ENCODE assay signal across 9 cellular contexts in the genomic region with DNA sequence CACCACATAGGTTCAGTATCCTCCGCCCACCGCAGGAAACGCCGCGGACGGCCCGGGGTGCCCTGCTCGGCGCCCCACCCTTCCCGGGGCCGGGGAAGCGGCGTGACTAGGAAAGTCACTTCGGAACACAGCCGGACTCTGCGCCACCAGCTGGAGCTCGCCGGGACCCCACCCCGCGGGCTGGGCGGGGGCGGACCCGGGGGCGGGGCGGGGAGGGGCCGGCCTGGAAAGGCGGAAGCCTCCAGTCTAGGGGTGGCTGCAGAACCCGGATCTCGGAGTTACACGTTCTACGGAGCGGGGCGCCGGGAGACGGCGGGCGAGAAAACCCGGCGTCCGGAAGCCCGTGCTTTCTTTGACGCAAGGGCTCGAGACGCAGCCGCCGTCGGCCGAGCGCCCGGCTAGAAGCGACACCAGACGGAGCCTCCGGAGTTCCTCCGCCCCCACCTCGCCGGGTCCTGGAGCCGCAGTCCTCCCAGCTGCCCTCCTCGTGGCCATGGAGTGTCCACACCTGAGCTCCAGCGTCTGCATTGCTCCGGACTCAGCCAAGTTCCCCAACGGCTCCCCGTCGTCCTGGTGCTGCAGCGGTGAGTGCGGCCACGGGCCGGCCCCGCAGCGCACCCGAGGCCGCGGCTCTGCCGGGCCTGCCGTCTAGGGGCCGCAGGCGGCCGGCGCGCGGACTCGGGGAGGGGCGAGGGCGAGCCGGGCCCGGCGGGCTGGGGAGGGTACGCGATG. TPM values are rescaled to one million over a fixed set of nuclear protein-coding genes. Genes with fewer than 3 reads are reported as not detected.
DNase-seq lines count a peak whose midpoint lies in the region; ATAC-seq, FAIRE-seq and TF ChIP-seq lines count a peak whose summit lies in the region.
"Had no signal": no experiment of that assay in that cellular context is flagged by ENCODE, and none has a peak within 500 bp of the region (broad histone marks: within the 10 kb centered on the region; RNA-seq: fewer than 3 reads in every experiment).

TSS of gene USP3 (plus strand) at position 347 of the 732 bp plus-strand sequence. CDS start at position 494, 147 bp downstream.

- CTCF ChIA-PET in BJ (lab: Yijun Ruan, JAX) = interaction anchor here (1.0 to 3.0 kb wide), 6 partner anchors 12 to 105 kb away, joined by 3 to 15 read pairs (median 4); no protein-coding TSS in a partner anchor

- no peaks in the 10 kb centered on the region for H3K27me3 Mint-ChIP-seq in activated CD4-positive, alpha-beta T cell treated with anti-CD3 and anti-CD28 coated beads, Interleukin-2, amount 10 ng/mL, durations not matched to agents 24 days and 14 days

- intact Hi-C loops in activated CD4-positive, alpha-beta T cell treated with anti-CD3 and anti-CD28 coated beads, Interleukin-2, amount 10 ng/mL, durations not matched to agents 24 days and 14 days (cut with micrococcal nuclease) = loop anchor here (1.0 to 10.0 kb wide), 8 partner anchors 17 to 1333 kb away; partner anchors contain the start of genes CIAO2A and SNX1
- intact Hi-C loops in colonic mucosa (cut with DNase I) = no loop called here

- POLR2A ChIA-PET in BJ (lab: Charles Lee) = interaction anchor here (0.6 kb wide), 4 partner anchors 13 to 462 kb away, joined by 3 to 5 read pairs (median 4); partner anchors contain the start of gene TPM1

- peak; percentile 48 for DNase-seq in BJ (ENCODE audit: low read depth)
- peak; percentile 44 for DNase-seq in GM19239 (ENCODE audit: insufficient read length, low spot score)
- DNase-seq in NCI-H526 treated with DMSO at 0.1 percent for 48 hours (lab: John Stamatoyannopoulos, UW) = peak; percentile 90
- peak; percentile 98 for DNase-seq in activated CD4-positive, alpha-beta T cell treated with anti-CD3 and anti-CD28 coated beads, Interleukin-2, amount 10 ng/mL, durations not matched to agents 24 days and 14 days
- DNase-seq in colonic mucosa = peak; percentile 96
- DNase-seq in left kidney (ENCODE audit: low read depth, low spot score) = peak; percentile 96
- DNase-seq in stimulated activated CD4-positive, alpha-beta T cell treated with anti-CD3 and anti-CD28 coated beads, Interleukin-1b, Interleukin-23, amount 100 ng/mL, for 48 hours = peak; percentile 94

- ATAC-seq in HG03457 (IDR thresholded peaks at IDR 0.05; ENCODE audit: unreplicated experiment) = peak; percentile 36

- H3K27ac ChIP-seq in colonic mucosa = peak within 1 kb of the TSS; percentile 98

- H3K36me3 Mint-ChIP-seq in activated CD4-positive, alpha-beta T cell treated with anti-CD3 and anti-CD28 coated beads, Interleukin-2, amount 10 ng/mL, durations not matched to agents 24 days and 14 days (ENCODE audit: low read depth) = peaks cover 8% of the 10 kb centered on the region

- no peaks in the 10 kb centered on the region for H3K9me3 ChIP-seq in colonic mucosa

- no peaks in the 10 kb centered on the region for H3K9me3 Mint-ChIP-seq in activated CD4-positive, alpha-beta T cell treated with anti-CD3 and anti-CD28 coated beads, Interleukin-2, amount 10 ng/mL, durations not matched to agents 24 days and 14 days

- peak; percentile 26; the same call in 1 of the 2 replicates for TF ChIP-seq CTCF in BJ (IDR thresholded peaks at IDR 0.05; ENCODE audit: insufficient read depth, low read depth, low read length)
- no peak for TF ChIP-seq CTCF in colonic mucosa (IDR thresholded peaks at IDR 0.05)

- H3K36me3 ChIP-seq in BJ (ENCODE audit: control insufficient read depth, insufficient read depth, low read length) (no peaks in the 10 kb centered on the region), colonic mucosa (no peaks in the 10 kb centered on the region)

- peak within 1 kb of the TSS; percentile 88 for H3K4me3 ChIP-seq in BJ (ENCODE audit: low read depth, low read length)
- peak within 1 kb of the TSS; percentile 73 for H3K4me3 ChIP-seq in colonic mucosa

- peaks cover 71% of the 10 kb centered on the region for H3K4me1 Mint-ChIP-seq in activated CD4-positive, alpha-beta T cell treated with anti-CD3 and anti-CD28 coated beads, Interleukin-2, amount 10 ng/mL, durations not matched to agents 24 days and 14 days

- FAIRE-seq in GM19239 (lab: Jason Lieb, UNC) = peak; percentile 40
- FAIRE-seq: islet of Langerhans had no signal

- H3K9ac ChIP-seq in colonic mucosa (ENCODE audit: low read depth in 2 of 2, low read length in 2 of 2) = peak within 1 kb of the TSS; percentile 92 to 100

- H3K27me3 ChIP-seq in BJ (ENCODE audit: control insufficient read depth, insufficient read depth, low read length) (no peaks in the 10 kb centered on the region), colonic mucosa (no peaks in the 10 kb centered on the region)

- peaks cover 23% of the 10 kb centered on the region for H3K4me1 ChIP-seq in colonic mucosa

- peak within 1 kb of the TSS; percentile 97 for H3K27ac Mint-ChIP-seq in activated CD4-positive, alpha-beta T cell treated with anti-CD3 and anti-CD28 coated beads, Interleukin-2, amount 10 ng/mL, durations not matched to agents 24 days and 14 days

- H3K4me3 Mint-ChIP-seq in activated CD4-positive, alpha-beta T cell treated with anti-CD3 and anti-CD28 coated beads, Interleukin-2, amount 10 ng/mL, durations not matched to agents 24 days and 14 days = peak within 1 kb of the TSS; percentile 97

RNA-seq across cellular contexts. Expression of gene USP3, which starts in this region (rescaled TPM):
- 13.3 and 17.2 TPM in 2 replicates for polyA plus RNA-seq in BJ (2011; rRNA removed)
- polyA minus RNA-seq in BJ (2011; rRNA and poly(A)+ RNA removed) = 21.8 and 22.7 TPM in 2 replicates
- total RNA-seq in activated CD4-positive, alpha-beta T cell treated with anti-CD3 and anti-CD28 coated beads, Interleukin-2, amount 10 ng/mL, durations not matched to agents 24 days and 14 days = 46.7 and 49.2 TPM in 2 replicates
- 10 to 100 TPM; 57.6 to 74.2 TPM for total RNA-seq in colonic mucosa

Comparison
In these comparisons a context has a peak if more than half of its experiments do, and no peak if none do; other contexts are left out.
1. Peak in every context shown above with its lines: DNase-seq, ATAC-seq, H3K4me3 ChIP-seq and H3K27ac ChIP-seq.
2. DNase-seq: peak in every context shown above with its lines; median percentile 98 in activated CD4-positive, alpha-beta T cell treated with anti-CD3 and anti-CD28 coated beads, Interleukin-2, amount 10 ng/mL, durations not matched to agents 24 days and 14 days; 96 in colonic mucosa; 96 in left kidney; 94 in stimulated activated CD4-positive, alpha-beta T cell treated with anti-CD3 and anti-CD28 coated beads, Interleukin-1b, Interleukin-23, amount 100 ng/mL, for 48 hours; 90 in NCI-H526 treated with DMSO at 0.1 percent for 48 hours; 48 in BJ; 44 in GM19239.